In the genomic region with DNA sequence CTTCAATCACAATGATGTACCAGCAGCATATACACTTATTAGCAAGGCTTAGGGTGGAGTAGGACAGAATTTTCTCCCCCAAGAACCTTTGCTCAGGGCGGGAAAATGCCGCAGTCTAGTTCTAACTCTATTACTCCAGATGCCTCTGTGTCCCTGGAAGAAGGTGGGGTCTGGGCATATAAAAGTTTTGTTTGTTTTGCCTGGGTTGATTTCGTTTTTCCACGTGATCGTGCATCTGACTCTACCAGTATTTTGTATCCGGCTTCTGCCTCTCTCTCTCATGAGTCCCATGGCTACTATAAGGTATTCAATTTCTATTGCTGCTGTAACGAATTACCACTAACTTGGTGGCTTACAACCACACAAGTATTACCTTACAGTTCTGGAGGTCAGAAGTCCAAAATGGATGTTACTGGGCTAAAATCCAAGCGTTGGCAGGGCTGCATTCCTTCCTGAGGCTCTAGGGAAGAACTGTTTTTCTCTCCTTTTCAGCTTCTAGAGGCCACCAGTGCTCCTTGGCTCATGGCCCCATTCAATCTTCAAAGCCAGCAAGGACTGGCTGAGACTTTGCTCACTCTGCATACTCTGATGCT, we compare ENCODE assay signal across 19 cellular contexts.
A peak's percentile ranks its signal among the peaks of the same experiment; 100 is the strongest.
DNase-seq lines count a peak whose midpoint lies in the region; ATAC-seq, FAIRE-seq and TF ChIP-seq lines count a peak whose summit lies in the region.
"Had no signal": no experiment of that assay in that cellular context is flagged by ENCODE, and none has a peak within 500 bp of the region (broad histone marks: within the 10 kb centered on the region; RNA-seq: fewer than 3 reads in every experiment).

No MANE protein-coding gene starts in this region.

- peak overlapping the region; percentile 68 for H2BK12ac ChIP-seq in trophoblast cell (ENCODE audit: low read length)

- peak; percentile 59 for FAIRE-seq in endothelial cell of umbilical vein (lab: Jason Lieb, UNC)
- FAIRE-seq in HTR-8/SVneo (lab: Jason Lieb, UNC), result no peak
- FAIRE-seq: keratinocyte had no signal

- H4K8ac ChIP-seq in trophoblast cell (ENCODE audit: low read depth, low read length), result no peak overlapping the region

- no peak overlapping the region for H3K4ac ChIP-seq in trophoblast cell (ENCODE audit: low read depth, low read length)

- no peak overlapping the region for H2AFZ ChIP-seq in endothelial cell of umbilical vein (ENCODE audit: low read depth, low read length)
- no peak overlapping the region for H2AFZ ChIP-seq in trophoblast cell (ENCODE audit: insufficient read depth, low read length, poor library complexity)

- dilution Hi-C loops in endothelial cell of umbilical vein (cut with MboI; ENCODE audit: extremely low pct_ligation_motif_present, low sequenced_read_pairs), result no loop called here

- POLR2A ChIA-PET in endothelial cell of umbilical vein (lab: Charles Lee), result no interaction called here

- H3K36me3 ChIP-seq in endothelial cell of umbilical vein (ENCODE audit: control insufficient read depth in 2 of 2, extremely low read depth in 1 of 2, insufficient read depth in 2 of 2, low read length in 2 of 2), result no peaks in the 10 kb centered on the region
- no peaks in the 10 kb centered on the region for H3K36me3 ChIP-seq in trophoblast cell (ENCODE audit: control insufficient read depth in 1 of 2, insufficient read depth in 2 of 2, low read length in 2 of 2)
- H3K36me3 ChIP-seq: heart right ventricle, thoracic aorta, vagina had no signal

- no peak overlapping the region for H3K23ac ChIP-seq in trophoblast cell (ENCODE audit: low read length)

- H3K4me1 ChIP-seq in endothelial cell of umbilical vein (ENCODE audit: control insufficient read depth, extremely low read depth, insufficient read depth, low read length), result peaks cover 33% of the 10 kb centered on the region
- H3K4me1 ChIP-seq in trophoblast cell (ENCODE audit: control insufficient read depth in 1 of 2, insufficient read depth in 2 of 2, low read length in 2 of 2), result peaks cover 5 to 23% of the 10 kb centered on the region in 2 experiments
- H3K4me1 ChIP-seq: vagina had no signal

- H2BK5ac ChIP-seq in trophoblast cell (ENCODE audit: low read depth, low read length, poor library complexity), result no peak overlapping the region

- DNase-seq in Daoy (ENCODE audit: low read depth), result peak; percentile 23
- DNase-seq in M059J (ENCODE audit: low read depth), result peak; percentile 50
- DNase-seq in endothelial cell of umbilical vein (ENCODE audit: low read depth, low spot score), result no peak
- DNase-seq in trophoblast cell, result no peak
- no peak for DNase-seq in middle frontal gyrus (ENCODE audit: extremely low spot score, low spot score)
- no peak for DNase-seq in HTR-8/SVneo (ENCODE audit: insufficient read length, low spot score)
- DNase-seq in NCI-H69 (lab: John Stamatoyannopoulos, UW), result no peak
- DNase-seq: activated gamma-delta T cell; activated T-cell treated with anti-CD3 and anti-CD28 coated beads, Interleukin-2, amount 50 U/mL, for 24 hours; foreskin melanocyte; heart right ventricle; NCI-H2107; NCI-H446 treated with DMSO at 0.1 percent for 48 hours had no signal

- CTCF ChIA-PET in endothelial cell of umbilical vein (lab: Charles Lee), result interaction anchor here (0.7 to 4.9 kb wide), 13 partner anchors 13 to 344 kb away, joined by 3 to 33 read pairs (median 5); no protein-coding TSS in a partner anchor

- peak overlapping the region; percentile 39 for H2AK5ac ChIP-seq in trophoblast cell (ENCODE audit: low read length)

- no peaks in the 10 kb centered on the region for H3K9me1 ChIP-seq in endothelial cell of umbilical vein (replicated peaks; ENCODE audit: control insufficient read depth, extremely low read depth, insufficient read depth, low read length)

- H3K79me2 ChIP-seq in endothelial cell of umbilical vein (ENCODE audit: control insufficient read depth, insufficient read depth, low read length) (no peaks in the 10 kb centered on the region), trophoblast cell (ENCODE audit: control insufficient read depth, insufficient read depth, low read length, poor library complexity) (no peaks in the 10 kb centered on the region)

- no peak overlapping the region for H3K27ac ChIP-seq in endothelial cell of umbilical vein (ENCODE audit: insufficient read depth, low read depth, low read length)
- H3K27ac ChIP-seq in trophoblast cell (ENCODE audit: low read depth, low read length), result no peak overlapping the region
- H3K27ac ChIP-seq: heart right ventricle, thoracic aorta, vagina had no signal

- H3K4me2 ChIP-seq in endothelial cell of umbilical vein (ENCODE audit: insufficient read depth, low read length) (no peak overlapping the region), trophoblast cell (ENCODE audit: low read length) (no peak overlapping the region)

- intact Hi-C loops in endothelial cell of umbilical vein (cut with micrococcal nuclease), result loop anchor here (1.0 to 2.0 kb wide), 6 partner anchors 20 to 344 kb away; no protein-coding TSS in a partner anchor

- no peak overlapping the region for H3K18ac ChIP-seq in trophoblast cell (ENCODE audit: low read length)

- H3K9me3 ChIP-seq in endothelial cell of umbilical vein (replicated peaks; ENCODE audit: control insufficient read depth, insufficient read depth, low read length) (no peaks in the 10 kb centered on the region), trophoblast cell (ENCODE audit: insufficient read depth, low read depth, low read length) (no peaks in the 10 kb centered on the region)
- H3K9me3 ChIP-seq: SK-N-SH, thoracic aorta, vagina had no signal

- peaks cover 9% of the 10 kb centered on the region for H3K79me1 ChIP-seq in trophoblast cell (ENCODE audit: low read length)

- peak overlapping the region; percentile 30 for H4K91ac ChIP-seq in trophoblast cell (ENCODE audit: low read depth, low read length)

- no TSS peak for BruUV-seq in endothelial cell of umbilical vein (replicated peaks; lab: Mats Ljungman, UMichigan)

- no peaks in the 10 kb centered on the region for H4K20me1 ChIP-seq in endothelial cell of umbilical vein (replicated peaks; ENCODE audit: control insufficient read depth, extremely low read depth, insufficient read depth, low read length)

- H3K27me3 ChIP-seq in endothelial cell of umbilical vein (ENCODE audit: control insufficient read depth in 2 of 2, insufficient read depth in 2 of 2, low read length in 2 of 2), result no peaks in the 10 kb centered on the region
- H3K27me3 ChIP-seq in trophoblast cell (ENCODE audit: insufficient read depth, low read length), result no peaks in the 10 kb centered on the region
- H3K27me3 ChIP-seq: vagina had no signal

- no peak for TF ChIP-seq CTCF in endothelial cell of umbilical vein (IDR thresholded peaks at IDR 0.05; ENCODE audit: extremely low read depth in 1 of 2, insufficient read depth in 1 of 2, low read depth in 1 of 2, low read length in 2 of 2)

- no peak for ATAC-seq in GM18873 (IDR thresholded peaks at IDR 0.05; ENCODE audit: low FRiP score, unreplicated experiment)
- ATAC-seq: heart right ventricle had no signal

- H4K12ac ChIP-seq in trophoblast cell (ENCODE audit: low read depth, low read length), result no peak overlapping the region

- H3K4me3 ChIP-seq in endothelial cell of umbilical vein (replicated peaks in 1 of 3; ENCODE audit: insufficient read depth in 1 of 3, low read depth in 1 of 3, low read length in 3 of 3) (no peak overlapping the region), trophoblast cell (ENCODE audit: low read depth, low read length) (no peak overlapping the region)
- H3K4me3 ChIP-seq: heart right ventricle, smooth muscle cell, thoracic aorta, vagina had no signal

- H2BK120ac ChIP-seq in trophoblast cell (ENCODE audit: insufficient read depth, low read length, poor library complexity), result peak overlapping the region; percentile 88

- H3K14ac ChIP-seq in trophoblast cell (ENCODE audit: low read length), result no peak overlapping the region

- TF ChIP-seq POLR2A in endothelial cell of umbilical vein (IDR thresholded peaks at IDR 0.05; ENCODE audit: low read depth, low read length), result no peak

- H3K9ac ChIP-seq in endothelial cell of umbilical vein (replicated peaks; ENCODE audit: extremely low read depth, insufficient read depth, low read length) (no peak overlapping the region), trophoblast cell (ENCODE audit: low read length) (no peak overlapping the region)
- H3K9ac ChIP-seq: SK-N-SH had no signal

- no CpG with 5 or more reads among the region's 8 CpGs for WGBS in trophoblast cell (ENCODE audit: extremely low coverage, insufficient coverage, insufficient read length)

TF ChIP-seq in endothelial cell of umbilical vein, 7 proteins besides CTCF, POLR2A, EP300 and RAD21:
- TF ChIP-seq POLR2AphosphoS5 (IDR thresholded peaks at IDR 0.05; ENCODE audit: insufficient read depth, low read depth, low read length) (no peak), GATA2 (IDR thresholded peaks at IDR 0.05; ENCODE audit: insufficient read depth, insufficient read length, low read depth, low read length) (no peak), MYC (IDR thresholded peaks at IDR 0.05; ENCODE audit: low read depth, low read length) (no peak), FOS (IDR thresholded peaks at IDR 0.05; ENCODE audit: borderline replicate concordance, insufficient read depth, low read length) (no peak), JUN (IDR thresholded peaks at IDR 0.05; ENCODE audit: borderline replicate concordance, insufficient read depth, insufficient read length, low read depth) (no peak), EZH2 (IDR thresholded peaks at IDR 0.05; ENCODE audit: borderline replicate concordance, low read depth, low read length, severe bottlenecking) (no peak)
- TF ChIP-seq, protein P1, sequence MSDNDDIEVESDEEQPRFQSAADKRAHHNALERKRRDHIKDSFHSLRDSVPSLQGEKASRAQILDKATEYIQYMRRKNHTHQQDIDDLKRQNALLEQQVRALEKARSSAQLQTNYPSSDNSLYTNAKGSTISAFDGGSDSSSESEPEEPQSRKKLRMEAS (IDR thresholded peaks at IDR 0.05; ENCODE audit: insufficient read depth, insufficient read length), result no peak

Comparison
In these comparisons a context has a peak if more than half of its experiments do, and no peak if none do; other contexts are left out.
1. DNase-seq: peak in Daoy (single experiment) and M059J (single experiment); none in endothelial cell of umbilical vein (single experiment), trophoblast cell (0 of 2), middle frontal gyrus (single experiment), HTR-8/SVneo (single experiment) and NCI-H69 (single experiment).